In the genomic region with DNA sequence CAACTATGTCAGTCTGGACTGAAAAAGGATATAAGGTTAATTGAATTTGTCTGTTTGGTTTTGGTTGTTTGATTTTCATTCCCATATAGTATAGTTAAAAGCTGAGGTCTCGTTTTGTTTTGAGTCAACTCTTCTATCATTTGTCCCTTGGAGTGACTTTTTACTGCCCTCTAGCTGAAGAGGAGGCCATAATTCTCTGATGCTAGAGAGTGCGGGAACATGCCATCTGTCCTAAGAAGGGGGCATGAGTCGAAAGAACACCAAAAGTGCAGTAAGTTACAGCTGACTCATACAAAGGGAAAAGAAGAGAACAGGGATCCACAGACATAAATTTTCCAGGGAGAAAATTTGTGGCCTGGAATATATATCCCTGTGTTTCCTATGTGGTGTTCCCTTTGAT, we compare ENCODE assay signal across 28 cellular contexts. TPM values are rescaled to one million over a fixed set of nuclear protein-coding genes. Genes with fewer than 3 reads are reported as not detected.
"Had no signal": no experiment of that assay in that cellular context is flagged by ENCODE, and none has a peak within 500 bp of the region (broad histone marks: within the 10 kb centered on the region; RNA-seq: fewer than 3 reads in every experiment).

No MANE protein-coding gene starts in this region.

- FAIRE-seq: pancreas had no signal

- H3K4me1 Mint-ChIP-seq: memory B cell, nephron had no signal

- H3K9me3 ChIP-seq: pancreas had no signal

- H3K4me3 ChIP-seq: pancreas, upper lobe of left lung had no signal

- H3K27me3 Mint-ChIP-seq: activated CD4-positive, alpha-beta memory T cell treated with anti-CD3 and anti-CD28 coated beads, Interleukin-2, amount 10 ng/mL, durations not matched to agents 7 days and 5 days; activated CD4-positive, alpha-beta T cell treated with anti-CD3 and anti-CD28 coated beads, Interleukin-2, amount 10 ng/mL, durations not matched to agents 24 days and 14 days; activated naive CD4-positive, alpha-beta T cell treated with anti-CD3 and anti-CD28 coated beads, Interleukin-2, amount 10 ng/mL, durations not matched to agents 7 days and 5 days; memory B cell had no signal

- H3K27me3 ChIP-seq: pancreas, upper lobe of left lung had no signal

- H3K36me3 ChIP-seq: pancreas, upper lobe of left lung had no signal

- H3K4me3 Mint-ChIP-seq: activated CD4-positive, alpha-beta memory T cell treated with anti-CD3 and anti-CD28 coated beads, Interleukin-2, amount 10 ng/mL, durations not matched to agents 7 days and 5 days; activated CD4-positive, alpha-beta T cell treated with anti-CD3 and anti-CD28 coated beads, Interleukin-2, amount 10 ng/mL, durations not matched to agents 24 days and 14 days; activated naive CD4-positive, alpha-beta T cell treated with anti-CD3 and anti-CD28 coated beads, Interleukin-2, amount 10 ng/mL, durations not matched to agents 7 days and 5 days; activated T-cell treated with anti-CD3 and anti-CD28 coated beads, Interleukin-2, amount 50 U/mL, for 72 hours; memory B cell; nephron; T-helper 1 cell treated with Interleukin-12 subunit alpha and Interleukin-12 subunit beta and Interleukin-4 antibody, amounts not matched to agents 30 μg/mL and 1 μg/mL, for 36 hours had no signal

- H3K27ac ChIP-seq: pancreas, upper lobe of left lung had no signal

- H3K4me1 ChIP-seq: pancreas, upper lobe of left lung had no signal

- ATAC-seq: activated CD4-positive, CD25-positive, alpha-beta regulatory T cell treated with anti-CD3 and anti-CD28 coated beads, Interleukin-2, amount 50 U/mL, for 24 hours; activated T-cell treated with anti-CD3 and anti-CD28 coated beads, Interleukin-2, amount 50 U/mL, for 72 hours; left ventricle myocardium superior; pancreas; right cardiac atrium; stimulated activated naive CD8-positive, alpha-beta T cell treated with anti-CD3 and anti-CD28 coated beads, Interleukin-15, Interleukin-2, amounts not matched to agents 100 U/mL and 50 U/mL, for 24 hours had no signal

- DNase-seq: activated CD4-positive, alpha-beta memory T cell treated with anti-CD3 and anti-CD28 coated beads, Interleukin-2, amount 10 ng/mL, durations not matched to agents 7 days and 5 days; activated CD4-positive, alpha-beta T cell treated with anti-CD3 and anti-CD28 coated beads, Interleukin-2, amount 10 ng/mL, durations not matched to agents 24 days and 14 days; activated effector memory CD4-positive, alpha-beta T cell treated with anti-CD3 and anti-CD28 coated beads, Interleukin-2, amount 50 U/mL, for 16 hours; activated naive CD4-positive, alpha-beta T cell treated with anti-CD3 and anti-CD28 coated beads, Interleukin-2, amount 10 ng/mL, durations not matched to agents 7 days and 5 days; activated T-cell treated with anti-CD3 and anti-CD28 coated beads, Interleukin-2, amount 50 U/mL, for 72 hours; amygdala; cortex of kidney; foreskin fibroblast; glutamatergic neuron; hippocampal formation; left ventricle myocardium superior; pancreas; right cardiac atrium; stimulated activated CD4-positive, alpha-beta T cell treated with anti-CD3 and anti-CD28 coated beads, Interleukin-12 subunit alpha, Interleukin-12 subunit beta, amount 100 ng/mL, for 4 hours; stimulated activated CD4-positive, alpha-beta T cell treated with anti-CD3 and anti-CD28 coated beads, Interleukin-4, amount 100 ng/mL, for 4 hours; stimulated activated naive CD8-positive, alpha-beta T cell treated with anti-CD3 and anti-CD28 coated beads, Interleukin-15, Interleukin-2, amounts not matched to agents 100 U/mL and 50 U/mL, for 24 hours; upper lobe of left lung had no signal

- H3K36me3 Mint-ChIP-seq: activated naive CD4-positive, alpha-beta T cell treated with anti-CD3 and anti-CD28 coated beads, Interleukin-2, amount 10 ng/mL, durations not matched to agents 7 days and 5 days; memory B cell had no signal

- H3K27ac Mint-ChIP-seq: activated CD4-positive, alpha-beta memory T cell treated with anti-CD3 and anti-CD28 coated beads, Interleukin-2, amount 10 ng/mL, durations not matched to agents 7 days and 5 days; activated CD4-positive, alpha-beta T cell treated with anti-CD3 and anti-CD28 coated beads, Interleukin-2, amount 10 ng/mL, durations not matched to agents 24 days and 14 days; activated naive CD4-positive, alpha-beta T cell treated with anti-CD3 and anti-CD28 coated beads, Interleukin-2, amount 10 ng/mL, durations not matched to agents 7 days and 5 days; activated T-cell treated with anti-CD3 and anti-CD28 coated beads, Interleukin-2, amount 50 U/mL, for 72 hours; memory B cell; nephron; T-helper 1 cell treated with Interleukin-12 subunit alpha and Interleukin-12 subunit beta and Interleukin-4 antibody, amounts not matched to agents 30 μg/mL and 1 μg/mL, for 36 hours had no signal

RNA-seq across cellular contexts. Expression of a gene that starts 4.1 kb away (rescaled TPM):
- total RNA-seq: activated CD4-positive, alpha-beta memory T cell treated with anti-CD3 and anti-CD28 coated beads, Interleukin-2, amount 10 ng/mL, durations not matched to agents 7 days and 5 days; activated CD4-positive, alpha-beta T cell treated with anti-CD3 and anti-CD28 coated beads, Interleukin-2, amount 10 ng/mL, durations not matched to agents 24 days and 14 days; activated T-cell treated with anti-CD3 and anti-CD28 coated beads, Interleukin-2, amount 50 U/mL, for 72 hours; cerebellum; epithelial cell of proximal tubule; left ventricle myocardium superior; mononuclear cell; myocyte; pancreas; pulmonary artery endothelial cell; right cardiac atrium; skeletal muscle tissue; subcutaneous adipose tissue; upper lobe of left lung had no signal

RNA-seq across cellular contexts. Expression of a gene that starts 32.6 kb away (rescaled TPM):
- total RNA-seq: activated CD4-positive, alpha-beta memory T cell treated with anti-CD3 and anti-CD28 coated beads, Interleukin-2, amount 10 ng/mL, durations not matched to agents 7 days and 5 days; activated CD4-positive, alpha-beta T cell treated with anti-CD3 and anti-CD28 coated beads, Interleukin-2, amount 10 ng/mL, durations not matched to agents 24 days and 14 days; activated T-cell treated with anti-CD3 and anti-CD28 coated beads, Interleukin-2, amount 50 U/mL, for 72 hours; cerebellum; epithelial cell of proximal tubule; left ventricle myocardium superior; mononuclear cell; myocyte; pancreas; pulmonary artery endothelial cell; right cardiac atrium; skeletal muscle tissue; subcutaneous adipose tissue; upper lobe of left lung had no signal

RNA-seq across cellular contexts. Expression of a gene that starts 40.8 kb away (rescaled TPM):
- total RNA-seq: activated CD4-positive, alpha-beta memory T cell treated with anti-CD3 and anti-CD28 coated beads, Interleukin-2, amount 10 ng/mL, durations not matched to agents 7 days and 5 days; activated CD4-positive, alpha-beta T cell treated with anti-CD3 and anti-CD28 coated beads, Interleukin-2, amount 10 ng/mL, durations not matched to agents 24 days and 14 days; activated T-cell treated with anti-CD3 and anti-CD28 coated beads, Interleukin-2, amount 50 U/mL, for 72 hours; cerebellum; epithelial cell of proximal tubule; left ventricle myocardium superior; mononuclear cell; myocyte; pancreas; pulmonary artery endothelial cell; right cardiac atrium; skeletal muscle tissue; subcutaneous adipose tissue; upper lobe of left lung had no signal
